18 cellular contexts compared by ENCODE assay signal in the genomic region with DNA sequence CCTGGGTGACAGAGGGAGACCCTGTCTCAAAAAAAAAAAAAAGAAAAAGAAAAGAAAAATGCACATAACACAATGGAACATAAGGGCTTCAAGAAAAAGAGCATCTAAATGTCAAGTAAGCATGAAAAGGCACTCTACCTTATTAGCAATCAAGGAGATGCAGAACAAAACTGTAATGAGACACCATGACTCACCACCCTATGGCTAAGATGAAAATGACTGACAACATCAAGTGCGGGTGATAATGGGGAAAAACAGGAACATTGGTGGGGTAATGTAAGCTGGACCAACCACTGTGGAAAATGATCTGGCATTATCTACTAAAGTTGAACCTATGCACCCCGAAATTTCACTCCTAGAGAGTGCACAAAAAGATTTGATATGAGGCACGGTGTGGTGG.
"Had no signal": no experiment of that assay in that cellular context is flagged by ENCODE, and none has a peak within 500 bp of the region (broad histone marks: within the 10 kb centered on the region; RNA-seq: fewer than 3 reads in every experiment).

No MANE protein-coding gene starts in this region.

- H3K4me3 ChIP-seq: left ventricle myocardium inferior, lower lobe of right lung, right atrium auricular region, sigmoid colon, stomach, thoracic aorta had no signal

- H3K36me3 ChIP-seq: left ventricle myocardium inferior, lower lobe of right lung, right atrium auricular region, sigmoid colon, stomach, thoracic aorta had no signal

- H3K9me3 ChIP-seq: left ventricle myocardium inferior, lower lobe of right lung, right atrium auricular region, stomach, thoracic aorta had no signal

- H3K4me1 ChIP-seq: foreskin keratinocyte, left ventricle myocardium inferior, lower lobe of right lung, right atrium auricular region, stomach had no signal

- DNase-seq: effector memory CD8-positive, alpha-beta T cell; immature natural killer cell; kidney; left cardiac atrium; left ventricle myocardium inferior; lower lobe of right lung; natural killer cell; posterior cingulate gyrus; sigmoid colon; small intestine; stimulated activated CD4-positive, alpha-beta T cell treated with anti-CD3 and anti-CD28 coated beads, Interleukin-12 subunit alpha, Interleukin-12 subunit beta, amount 100 ng/mL, for 4 hours; stimulated activated naive CD4-positive, alpha-beta T cell; stomach; substantia nigra; trophoblast cell had no signal

- H3K27me3 ChIP-seq: foreskin keratinocyte, right atrium auricular region, sigmoid colon had no signal

- H3K27ac ChIP-seq: foreskin keratinocyte, left ventricle myocardium inferior, lower lobe of right lung, right atrium auricular region, sigmoid colon, stomach, thoracic aorta had no signal
